In genomic region chr2:161207941-161208340, GRCh38 we compare ENCODE assay signal across 23 cellular contexts. TPM values are rescaled to one million over a fixed set of nuclear protein-coding genes. Genes with fewer than 3 reads are reported as not detected.
DNase-seq lines count a peak whose midpoint lies in the region; ATAC-seq and TF ChIP-seq lines count a peak whose summit lies in the region.
"Had no signal": no experiment of that assay in that cellular context is flagged by ENCODE, and none has a peak within 500 bp of the region (broad histone marks: within the 10 kb centered on the region; RNA-seq: fewer than 3 reads in every experiment).

No MANE protein-coding gene starts in this region.

- H3K27ac ChIP-seq in CD4-positive, alpha-beta memory T cell (ENCODE audit: low read depth, low read length), result no peak overlapping the region
- H3K27ac ChIP-seq in neutrophil (peak overlapping the region; percentile 19), PC-9 (no peak overlapping the region)
- H3K27ac ChIP-seq: esophagus muscularis mucosa, thyroid gland had no signal

- no peak overlapping the region for H3K4me2 ChIP-seq in PC-9

- no peak overlapping the region for H2AFZ ChIP-seq in PC-9

- TF ChIP-seq CTCF in neutrophil (IDR thresholded peaks at IDR 0.05), result no peak
- no peak for TF ChIP-seq CTCF in PC-9 (conservative IDR thresholded peaks at IDR 0.05)

- H3K27me3 Mint-ChIP-seq in CD4-positive, alpha-beta memory T cell, result no peaks in the 10 kb centered on the region
- H3K27me3 Mint-ChIP-seq in effector memory CD8-positive, alpha-beta T cell, result no peaks in the 10 kb centered on the region
- H3K27me3 Mint-ChIP-seq in activated CD8-positive, alpha-beta memory T cell treated with anti-CD3 and anti-CD28 coated beads, Interleukin-2, amount 10 ng/mL, durations not matched to agents 7 days and 5 days, result no peaks in the 10 kb centered on the region
- H3K27me3 Mint-ChIP-seq: activated CD4-positive, alpha-beta memory T cell treated with anti-CD3 and anti-CD28 coated beads for 36 hours; activated naive CD8-positive, alpha-beta T cell treated with anti-CD3 and anti-CD28 coated beads, Interleukin-2, amount 10 ng/mL, durations not matched to agents 7 days and 5 days; CD8-positive, alpha-beta memory T cell; stimulated activated naive CD8-positive, alpha-beta T cell treated with anti-CD3 and anti-CD28 coated beads, Interleukin-15, amount 100 ng/mL, for 72 hours had no signal

- no peaks in the 10 kb centered on the region for H3K4me1 ChIP-seq in CD4-positive, alpha-beta memory T cell (ENCODE audit: insufficient read depth, low read length)
- H3K4me1 ChIP-seq in neutrophil (ENCODE audit: control insufficient read depth in 1 of 2, insufficient read depth in 1 of 2, low read depth in 1 of 2, low read length in 1 of 2) (peaks cover 23 to 29% of the 10 kb centered on the region in 2 experiments), PC-9 (replicated peaks; ENCODE audit: insufficient read depth) (no peaks in the 10 kb centered on the region)

- H3F3A ChIP-seq in PC-9 (ENCODE audit: insufficient read depth, low read depth), result no peaks in the 10 kb centered on the region

- H3K4me3 ChIP-seq in CD4-positive, alpha-beta memory T cell (ENCODE audit: low read length in 2 of 2), result no peak overlapping the region
- H3K4me3 ChIP-seq in neutrophil (ENCODE audit: low read depth in 1 of 2, low read length in 1 of 2) (no peak overlapping the region), PC-9 (no peak overlapping the region)
- H3K4me3 ChIP-seq: esophagus muscularis mucosa, thyroid gland had no signal

- H3K27me3 ChIP-seq in CD4-positive, alpha-beta memory T cell (ENCODE audit: insufficient read depth, low read length), result no peaks in the 10 kb centered on the region
- H3K27me3 ChIP-seq in neutrophil, result no peaks in the 10 kb centered on the region
- no peaks in the 10 kb centered on the region for H3K27me3 ChIP-seq in PC-9 (ENCODE audit: insufficient read depth, low read depth)
- H3K27me3 ChIP-seq: esophagus muscularis mucosa, thyroid gland had no signal

- DNase-seq in CD4-positive, alpha-beta memory T cell, result no peak
- DNase-seq in LHCN-M2 (ENCODE audit: low read depth) (peak; percentile 32), NCI-H524 (lab: John Stamatoyannopoulos, UW) (no peak), PC-9 (no peak)
- DNase-seq in effector memory CD8-positive, alpha-beta T cell, result no peak
- no peak for DNase-seq in activated CD8-positive, alpha-beta memory T cell treated with anti-CD3 and anti-CD28 coated beads, Interleukin-2, amount 10 ng/mL, durations not matched to agents 7 days and 5 days
- DNase-seq: activated CD4-positive, alpha-beta memory T cell treated with anti-CD3 and anti-CD28 coated beads for 36 hours; activated CD4-positive, CD25-positive, alpha-beta regulatory T cell; activated effector memory CD4-positive, alpha-beta T cell treated with anti-CD3 and anti-CD28 coated beads, Interleukin-2, amount 50 U/mL, for 16 hours; activated naive CD8-positive, alpha-beta T cell treated with anti-CD3 and anti-CD28 coated beads, Interleukin-2, amount 10 ng/mL, durations not matched to agents 7 days and 5 days; CD8-positive, alpha-beta memory T cell; cerebellar nuclear complex; DMS153; effector CD4-positive, alpha-beta T cell; NCI-H1105; NCI-H2081 treated with DMSO at 0.1 percent for 48 hours; NCI-H82; Right ventricle myocardium superior; stimulated activated naive CD8-positive, alpha-beta T cell treated with anti-CD3 and anti-CD28 coated beads, Interleukin-15, amount 100 ng/mL, for 72 hours had no signal

- no TSS peak for BruUV-seq in PC-9 (replicated peaks; lab: Mats Ljungman, UMichigan)

- no peaks in the 10 kb centered on the region for H4K20me1 ChIP-seq in PC-9 (ENCODE audit: insufficient read depth)

- CTCF ChIA-PET in CD4-positive, alpha-beta memory T cell (lab: Charles Lee; ENCODE audit: partially characterized antibody), result interaction anchor here (0.8 kb wide), 1 partner anchor 25 kb away, joined by 3 read pairs; no protein-coding TSS in a partner anchor
- CTCF ChIA-PET in activated CD8-positive, alpha-beta memory T cell treated with anti-CD3 and anti-CD28 coated beads, Interleukin-2, amount 10 ng/mL, durations not matched to agents 7 days and 5 days (lab: Charles Lee), result no interaction called here
- CTCF ChIA-PET in PC-9 (lab: Charles Lee), result no interaction called here

- H3K4me1 Mint-ChIP-seq in CD4-positive, alpha-beta memory T cell, result peaks cover 2 to 11% (median 9%) of the 10 kb centered on the region in 4 donors
- H3K4me1 Mint-ChIP-seq in effector memory CD8-positive, alpha-beta T cell (ENCODE audit: low read depth in 2 of 2), result peaks cover 2 to 7% of the 10 kb centered on the region in 2 donors
- H3K4me1 Mint-ChIP-seq in activated CD8-positive, alpha-beta memory T cell treated with anti-CD3 and anti-CD28 coated beads, Interleukin-2, amount 10 ng/mL, durations not matched to agents 7 days and 5 days, result peaks cover 2% of the 10 kb centered on the region
- H3K4me1 Mint-ChIP-seq: activated naive CD8-positive, alpha-beta T cell treated with anti-CD3 and anti-CD28 coated beads, Interleukin-2, amount 10 ng/mL, durations not matched to agents 7 days and 5 days; neural crest cell; stimulated activated naive CD8-positive, alpha-beta T cell treated with anti-CD3 and anti-CD28 coated beads, Interleukin-15, amount 100 ng/mL, for 72 hours had no signal

- no peaks in the 10 kb centered on the region for H3K9me3 Mint-ChIP-seq in CD4-positive, alpha-beta memory T cell
- H3K9me3 Mint-ChIP-seq in effector memory CD8-positive, alpha-beta T cell, result no peaks in the 10 kb centered on the region
- no peaks in the 10 kb centered on the region for H3K9me3 Mint-ChIP-seq in activated CD8-positive, alpha-beta memory T cell treated with anti-CD3 and anti-CD28 coated beads, Interleukin-2, amount 10 ng/mL, durations not matched to agents 7 days and 5 days (ENCODE audit: low read depth)
- H3K9me3 Mint-ChIP-seq: activated CD4-positive, alpha-beta memory T cell treated with anti-CD3 and anti-CD28 coated beads for 36 hours; activated naive CD8-positive, alpha-beta T cell treated with anti-CD3 and anti-CD28 coated beads, Interleukin-2, amount 10 ng/mL, durations not matched to agents 7 days and 5 days; CD8-positive, alpha-beta memory T cell; neural crest cell; stimulated activated naive CD8-positive, alpha-beta T cell treated with anti-CD3 and anti-CD28 coated beads, Interleukin-15, amount 100 ng/mL, for 72 hours had no signal

- POLR2A ChIA-PET in CD4-positive, alpha-beta memory T cell (lab: Charles Lee; ENCODE audit: partially characterized antibody), result no interaction called here
- POLR2A ChIA-PET in PC-9 (lab: Charles Lee; ENCODE audit: unreplicated experiment), result no interaction called here

- peaks cover 17% of the 10 kb centered on the region for H3K36me3 ChIP-seq in CD4-positive, alpha-beta memory T cell (ENCODE audit: insufficient read depth, low read length)
- H3K36me3 ChIP-seq in neutrophil (peaks cover 56% of the 10 kb centered on the region), PC-9 (ENCODE audit: low read depth) (peaks cover 15% of the 10 kb centered on the region; the same call in 1 of the 2 replicates)

- H3K27ac Mint-ChIP-seq in CD4-positive, alpha-beta memory T cell, result peak overlapping the region in 5 of 7 donors; percentile 5 to 76 (median 53)
- H3K27ac Mint-ChIP-seq in effector memory CD8-positive, alpha-beta T cell, result peak overlapping the region; percentile 60 to 75
- H3K27ac Mint-ChIP-seq in activated CD8-positive, alpha-beta memory T cell treated with anti-CD3 and anti-CD28 coated beads, Interleukin-2, amount 10 ng/mL, durations not matched to agents 7 days and 5 days, result no peak overlapping the region
- H3K27ac Mint-ChIP-seq: activated CD4-positive, alpha-beta memory T cell treated with anti-CD3 and anti-CD28 coated beads for 36 hours; activated naive CD8-positive, alpha-beta T cell treated with anti-CD3 and anti-CD28 coated beads, Interleukin-2, amount 10 ng/mL, durations not matched to agents 7 days and 5 days; stimulated activated naive CD8-positive, alpha-beta T cell treated with anti-CD3 and anti-CD28 coated beads, Interleukin-15, amount 100 ng/mL, for 72 hours had no signal

- no peak overlapping the region for H3K4me3 Mint-ChIP-seq in CD4-positive, alpha-beta memory T cell
- H3K4me3 Mint-ChIP-seq in effector memory CD8-positive, alpha-beta T cell, result no peak overlapping the region
- H3K4me3 Mint-ChIP-seq in activated CD8-positive, alpha-beta memory T cell treated with anti-CD3 and anti-CD28 coated beads, Interleukin-2, amount 10 ng/mL, durations not matched to agents 7 days and 5 days, result no peak overlapping the region
- H3K4me3 Mint-ChIP-seq: activated CD4-positive, alpha-beta memory T cell treated with anti-CD3 and anti-CD28 coated beads for 36 hours; activated naive CD8-positive, alpha-beta T cell treated with anti-CD3 and anti-CD28 coated beads, Interleukin-2, amount 10 ng/mL, durations not matched to agents 7 days and 5 days; CD8-positive, alpha-beta memory T cell; neural crest cell; stimulated activated naive CD8-positive, alpha-beta T cell treated with anti-CD3 and anti-CD28 coated beads, Interleukin-15, amount 100 ng/mL, for 72 hours had no signal

- no peaks in the 10 kb centered on the region for H3K79me2 ChIP-seq in PC-9 (ENCODE audit: low read depth)

- no peak for ATAC-seq in effector memory CD8-positive, alpha-beta T cell (replicated peaks)
- no peak for ATAC-seq in activated CD8-positive, alpha-beta memory T cell treated with anti-CD3 and anti-CD28 coated beads, Interleukin-2, amount 10 ng/mL, durations not matched to agents 7 days and 5 days
- ATAC-seq: stimulated activated naive CD8-positive, alpha-beta T cell treated with anti-CD3 and anti-CD28 coated beads, Interleukin-15, amount 100 ng/mL, for 72 hours had no signal

- H3K9me2 ChIP-seq in PC-9 (ENCODE audit: insufficient read depth), result no peaks in the 10 kb centered on the region

- H3K9me3 ChIP-seq in CD4-positive, alpha-beta memory T cell (ENCODE audit: control insufficient read depth in 1 of 2, low read length in 2 of 2), result no peaks in the 10 kb centered on the region
- H3K9me3 ChIP-seq in neutrophil, result no peaks in the 10 kb centered on the region
- no peaks in the 10 kb centered on the region for H3K9me3 ChIP-seq in PC-9 (ENCODE audit: insufficient read depth, low read depth)
- H3K9me3 ChIP-seq: esophagus muscularis mucosa, thyroid gland had no signal

- intact Hi-C loops in CD4-positive, alpha-beta memory T cell (cut with micrococcal nuclease), result no loop called here
- intact Hi-C loops in PC-9 (cut with micrococcal nuclease; ENCODE audit: unreplicated experiment), result no loop called here

- peaks cover 37 to 62% of the 10 kb centered on the region in 2 donors for H3K36me3 Mint-ChIP-seq in CD4-positive, alpha-beta memory T cell
- peaks cover 39% of the 10 kb centered on the region for H3K36me3 Mint-ChIP-seq in effector memory CD8-positive, alpha-beta T cell (ENCODE audit: insufficient read depth)
- H3K36me3 Mint-ChIP-seq in activated CD8-positive, alpha-beta memory T cell treated with anti-CD3 and anti-CD28 coated beads, Interleukin-2, amount 10 ng/mL, durations not matched to agents 7 days and 5 days, result peaks cover 55% of the 10 kb centered on the region

RNA-seq across cellular contexts. Expression of gene TANK, which starts 47.7 kb away (rescaled TPM):
- 10 to 100 TPM; 90.2 to 91.2 TPM for total RNA-seq in CD4-positive, alpha-beta memory T cell
- 10 to 100 TPM; 76.3 to 86.5 TPM for polyA plus RNA-seq in CD4-positive, alpha-beta memory T cell
- total RNA-seq in LHCN-M2 (2014; rRNA removed) (56.3 and 64.5 TPM in 2 replicates), PC-9 (2021) (31.3 and 46.1 TPM in 2 replicates)
- polyA plus RNA-seq in LHCN-M2 (2012), result 24.9 TPM
- total RNA-seq in activated CD8-positive, alpha-beta memory T cell treated with anti-CD3 and anti-CD28 coated beads, Interleukin-2, amount 10 ng/mL, durations not matched to agents 7 days and 5 days, result 100 to 1,000 TPM; 133 to 147 TPM
